ENCODE assay signal across 8 cellular contexts in genomic region chr5:43312699-43313034, GRCh38. TPM values are rescaled to one million over a fixed set of nuclear protein-coding genes. Genes with fewer than 3 reads are reported as not detected.
DNase-seq lines count a peak whose midpoint lies in the region; ATAC-seq and TF ChIP-seq lines count a peak whose summit lies in the region.

No MANE protein-coding gene starts in this region.

- H3K9me3 Mint-ChIP-seq in T-helper 1 cell treated with Interleukin-12 subunit alpha and Interleukin-12 subunit beta and Interleukin-4 antibody, amounts not matched to agents 30 μg/mL and 1 μg/mL, for 36 hours, result peaks cover 16% of the 10 kb centered on the region
- peaks cover 5% of the 10 kb centered on the region for H3K9me3 Mint-ChIP-seq in natural killer cell treated with Interleukin-12 subunit alpha and Interleukin-12 subunit beta and Interleukin-15 and Interleukin-18, amount 100 ng/mL, for 72 hours

- H3K27ac Mint-ChIP-seq in T-helper 1 cell treated with Interleukin-12 subunit alpha and Interleukin-12 subunit beta and Interleukin-4 antibody, amounts not matched to agents 30 μg/mL and 1 μg/mL, for 36 hours, result peak overlapping the region; percentile 98
- peak overlapping the region; percentile 92 to 96 for H3K27ac Mint-ChIP-seq in natural killer cell treated with Interleukin-12 subunit alpha and Interleukin-12 subunit beta and Interleukin-15 and Interleukin-18, amount 100 ng/mL, for 72 hours

- no peak overlapping the region for H2AFZ ChIP-seq in OCI-LY3 (ENCODE audit: low read depth, low read length)

- peak overlapping the region; percentile 96 for H3K4me2 ChIP-seq in OCI-LY3 (ENCODE audit: low read length)

- no peak for TF ChIP-seq CTCF in OCI-LY3 (IDR thresholded peaks at IDR 0.05; ENCODE audit: low read depth, low read length)

- no peaks in the 10 kb centered on the region for H3K27me3 Mint-ChIP-seq in T-helper 1 cell treated with Interleukin-12 subunit alpha and Interleukin-12 subunit beta and Interleukin-4 antibody, amounts not matched to agents 30 μg/mL and 1 μg/mL, for 36 hours (ENCODE audit: low read depth)
- no peaks in the 10 kb centered on the region for H3K27me3 Mint-ChIP-seq in natural killer cell treated with Interleukin-12 subunit alpha and Interleukin-12 subunit beta and Interleukin-15 and Interleukin-18, amount 100 ng/mL, for 72 hours

- peaks cover 50% of the 10 kb centered on the region for H4K20me1 ChIP-seq in OCI-LY3 (ENCODE audit: insufficient read depth, low read length)

- peaks cover 65% of the 10 kb centered on the region for H3K4me1 ChIP-seq in OCI-LY3 (ENCODE audit: low read length)
- H3K4me1 ChIP-seq in duodenal mucosa (ENCODE audit: control insufficient read depth in 1 of 2, insufficient read depth in 2 of 2, low read length in 2 of 2), result peaks cover 23 to 32% of the 10 kb centered on the region in 2 donors

- peak overlapping the region; percentile 99 for H3K4me3 Mint-ChIP-seq in T-helper 1 cell treated with Interleukin-12 subunit alpha and Interleukin-12 subunit beta and Interleukin-4 antibody, amounts not matched to agents 30 μg/mL and 1 μg/mL, for 36 hours
- peak overlapping the region; percentile 94 for H3K4me3 Mint-ChIP-seq in natural killer cell treated with Interleukin-12 subunit alpha and Interleukin-12 subunit beta and Interleukin-15 and Interleukin-18, amount 100 ng/mL, for 72 hours

- no peaks in the 10 kb centered on the region for H3K9me3 ChIP-seq in OCI-LY3 (ENCODE audit: insufficient read depth, low read length)
- no peaks in the 10 kb centered on the region for H3K9me3 ChIP-seq in duodenal mucosa (ENCODE audit: control insufficient read depth in 1 of 2, low read length in 2 of 2)

- peaks cover 44% of the 10 kb centered on the region for H3K36me3 ChIP-seq in OCI-LY3 (replicated peaks; ENCODE audit: low read depth, low read length)
- peaks cover 0 to 4% of the 10 kb centered on the region in 2 donors for H3K36me3 ChIP-seq in duodenal mucosa (ENCODE audit: control insufficient read depth in 1 of 2, insufficient read depth in 2 of 2, low read length in 2 of 2)

- peak overlapping the region; percentile 100 for H3K9ac ChIP-seq in OCI-LY3 (ENCODE audit: low read length)
- H3K9ac ChIP-seq in duodenal mucosa (ENCODE audit: low read depth in 1 of 2, low read length in 2 of 2), result peak overlapping the region; percentile 89 to 100

- peaks cover 17% of the 10 kb centered on the region for H3K36me3 Mint-ChIP-seq in T-helper 1 cell treated with Interleukin-12 subunit alpha and Interleukin-12 subunit beta and Interleukin-4 antibody, amounts not matched to agents 30 μg/mL and 1 μg/mL, for 36 hours (ENCODE audit: low read depth)
- H3K36me3 Mint-ChIP-seq in natural killer cell treated with Interleukin-12 subunit alpha and Interleukin-12 subunit beta and Interleukin-15 and Interleukin-18, amount 100 ng/mL, for 72 hours, result peaks cover 10% of the 10 kb centered on the region

- H3K4me3 ChIP-seq in OCI-LY3 (ENCODE audit: low read length), result peak overlapping the region; percentile 99
- H3K4me3 ChIP-seq in duodenal mucosa (ENCODE audit: low read depth in 1 of 2, low read length in 2 of 2), result peak overlapping the region; percentile 93 to 100

- ATAC-seq in HG02798 (IDR thresholded peaks at IDR 0.05; ENCODE audit: poor library complexity, unreplicated experiment), result peak; percentile 0
- ATAC-seq in natural killer cell treated with Interleukin-12 subunit alpha and Interleukin-12 subunit beta and Interleukin-15 and Interleukin-18, amount 100 ng/mL, for 72 hours, result peak in 1 of 2 donors; percentile 1

- H3K27ac ChIP-seq in OCI-LY3 (ENCODE audit: low read length), result peak overlapping the region; percentile 98
- peak overlapping the region; percentile 95 for H3K27ac ChIP-seq in duodenal mucosa (ENCODE audit: low read depth, low read length)

- peaks cover 56% of the 10 kb centered on the region for H3K79me2 ChIP-seq in OCI-LY3 (ENCODE audit: low read length)

- no peaks in the 10 kb centered on the region for H3K27me3 ChIP-seq in OCI-LY3 (ENCODE audit: low read depth, low read length)
- no peaks in the 10 kb centered on the region for H3K27me3 ChIP-seq in duodenal mucosa (ENCODE audit: control insufficient read depth in 1 of 2, insufficient read depth in 2 of 2, low read length in 2 of 2)

- peaks cover 64% of the 10 kb centered on the region for H3K4me1 Mint-ChIP-seq in T-helper 1 cell treated with Interleukin-12 subunit alpha and Interleukin-12 subunit beta and Interleukin-4 antibody, amounts not matched to agents 30 μg/mL and 1 μg/mL, for 36 hours (ENCODE audit: low read depth)
- peaks cover 38 to 45% of the 10 kb centered on the region in 2 donors for H3K4me1 Mint-ChIP-seq in natural killer cell treated with Interleukin-12 subunit alpha and Interleukin-12 subunit beta and Interleukin-15 and Interleukin-18, amount 100 ng/mL, for 72 hours (ENCODE audit: low read depth in 2 of 2)

- DNase-seq in T-helper 1 cell (no peak), NCI-H2081 (lab: John Stamatoyannopoulos, UW) (no peak), NCI-H446 treated with DMSO at 0.1 percent for 48 hours (lab: John Stamatoyannopoulos, UW) (no peak)
- peak; percentile 61 for DNase-seq in natural killer cell treated with Interleukin-12 subunit alpha and Interleukin-12 subunit beta and Interleukin-15 and Interleukin-18, amount 100 ng/mL, for 72 hours (ENCODE audit: low spot score)

RNA-seq across cellular contexts. Expression of gene HMGCS1, which starts 0.5 kb away (rescaled TPM):
- total RNA-seq in natural killer cell treated with Interleukin-12 subunit alpha and Interleukin-12 subunit beta and Interleukin-15 and Interleukin-18, amount 100 ng/mL, for 72 hours, result 100 to 1,000 TPM in 1 of 2 donors, 10 to 100 TPM in 1; 81.2 to 102 TPM
